In genomic region chr4:188657365-188657764, GRCh38 we compare ENCODE assay signal across 1 cellular context.
TF ChIP-seq lines count a peak whose summit lies in the region.

No MANE protein-coding gene starts in this region.

TF ChIP-seq in GM23338, 12 proteins besides CTCF, POLR2A, EP300 and RAD21:
- TF ChIP-seq POLR2AphosphoS5 (IDR thresholded peaks at IDR 0.05; ENCODE audit: low read depth) (no peak), CREB1 (CRISPR knock-in tag; IDR thresholded peaks at IDR 0.05; ENCODE audit: low read depth) (no peak), NANOG (IDR thresholded peaks at IDR 0.05; ENCODE audit: borderline replicate concordance) (no peak), ETS1 (IDR thresholded peaks at IDR 0.05) (no peak)
- TF ChIP-seq, protein P1, sequence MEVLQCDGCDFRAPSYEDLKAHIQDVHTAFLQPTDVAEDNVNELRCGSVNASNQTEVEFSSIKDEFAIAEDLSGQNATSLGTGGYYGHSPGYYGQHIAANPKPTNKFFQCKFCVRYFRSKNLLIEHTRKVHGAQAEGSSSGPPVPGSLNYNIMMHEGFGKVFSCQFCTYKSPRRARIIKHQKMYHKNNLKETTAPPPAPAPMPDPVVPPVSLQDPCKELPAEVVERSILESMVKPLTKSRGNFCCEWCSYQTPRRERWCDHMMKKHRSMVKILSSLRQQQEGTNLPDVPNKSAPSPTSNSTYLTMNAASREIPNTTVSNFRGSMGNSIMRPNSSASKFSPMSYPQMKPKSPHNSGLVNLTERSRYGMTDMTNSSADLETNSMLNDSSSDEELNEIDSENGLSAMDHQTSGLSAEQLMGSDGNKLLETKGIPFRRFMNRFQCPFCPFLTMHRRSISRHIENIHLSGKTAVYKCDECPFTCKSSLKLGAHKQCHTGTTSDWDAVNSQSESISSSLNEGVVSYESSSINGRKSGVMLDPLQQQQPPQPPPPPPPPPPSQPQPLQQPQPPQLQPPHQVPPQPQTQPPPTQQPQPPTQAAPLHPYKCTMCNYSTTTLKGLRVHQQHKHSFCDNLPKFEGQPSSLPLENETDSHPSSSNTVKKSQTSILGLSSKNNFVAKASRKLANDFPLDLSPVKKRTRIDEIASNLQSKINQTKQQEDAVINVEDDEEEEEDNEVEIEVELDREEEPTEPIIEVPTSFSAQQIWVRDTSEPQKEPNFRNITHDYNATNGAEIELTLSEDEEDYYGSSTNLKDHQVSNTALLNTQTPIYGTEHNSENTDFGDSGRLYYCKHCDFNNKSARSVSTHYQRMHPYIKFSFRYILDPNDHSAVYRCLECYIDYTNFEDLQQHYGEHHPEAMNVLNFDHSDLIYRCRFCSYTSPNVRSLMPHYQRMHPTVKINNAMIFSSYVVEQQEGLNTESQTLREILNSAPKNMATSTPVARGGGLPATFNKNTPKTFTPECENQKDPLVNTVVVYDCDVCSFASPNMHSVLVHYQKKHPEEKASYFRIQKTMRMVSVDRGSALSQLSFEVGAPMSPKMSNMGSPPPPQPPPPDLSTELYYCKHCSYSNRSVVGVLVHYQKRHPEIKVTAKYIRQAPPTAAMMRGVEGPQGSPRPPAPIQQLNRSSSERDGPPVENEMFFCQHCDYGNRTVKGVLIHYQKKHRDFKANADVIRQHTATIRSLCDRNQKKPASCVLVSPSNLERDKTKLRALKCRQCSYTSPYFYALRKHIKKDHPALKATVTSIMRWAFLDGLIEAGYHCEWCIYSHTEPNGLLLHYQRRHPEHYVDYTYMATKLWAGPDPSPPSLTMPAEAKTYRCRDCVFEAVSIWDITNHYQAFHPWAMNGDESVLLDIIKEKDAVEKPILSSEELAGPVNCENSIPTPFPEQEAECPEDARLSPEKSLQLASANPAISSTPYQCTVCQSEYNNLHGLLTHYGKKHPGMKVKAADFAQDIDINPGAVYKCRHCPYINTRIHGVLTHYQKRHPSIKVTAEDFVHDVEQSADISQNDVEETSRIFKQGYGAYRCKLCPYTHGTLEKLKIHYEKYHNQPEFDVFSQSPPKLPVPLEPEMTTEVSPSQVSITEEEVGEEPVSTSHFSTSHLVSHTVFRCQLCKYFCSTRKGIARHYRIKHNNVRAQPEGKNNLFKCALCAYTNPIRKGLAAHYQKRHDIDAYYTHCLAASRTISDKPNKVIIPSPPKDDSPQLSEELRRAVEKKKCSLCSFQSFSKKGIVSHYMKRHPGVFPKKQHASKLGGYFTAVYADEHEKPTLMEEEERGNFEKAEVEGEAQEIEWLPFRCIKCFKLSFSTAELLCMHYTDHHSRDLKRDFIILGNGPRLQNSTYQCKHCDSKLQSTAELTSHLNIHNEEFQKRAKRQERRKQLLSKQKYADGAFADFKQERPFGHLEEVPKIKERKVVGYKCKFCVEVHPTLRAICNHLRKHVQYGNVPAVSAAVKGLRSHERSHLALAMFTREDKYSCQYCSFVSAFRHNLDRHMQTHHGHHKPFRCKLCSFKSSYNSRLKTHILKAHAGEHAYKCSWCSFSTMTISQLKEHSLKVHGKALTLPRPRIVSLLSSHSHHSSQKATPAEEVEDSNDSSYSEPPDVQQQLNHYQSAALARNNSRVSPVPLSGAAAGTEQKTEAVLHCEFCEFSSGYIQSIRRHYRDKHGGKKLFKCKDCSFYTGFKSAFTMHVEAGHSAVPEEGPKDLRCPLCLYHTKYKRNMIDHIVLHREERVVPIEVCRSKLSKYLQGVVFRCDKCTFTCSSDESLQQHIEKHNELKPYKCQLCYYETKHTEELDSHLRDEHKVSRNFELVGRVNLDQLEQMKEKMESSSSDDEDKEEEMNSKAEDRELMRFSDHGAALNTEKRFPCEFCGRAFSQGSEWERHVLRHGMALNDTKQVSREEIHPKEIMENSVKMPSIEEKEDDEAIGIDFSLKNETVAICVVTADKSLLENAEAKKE (CRISPR knock-in tag; IDR thresholded peaks at IDR 0.05), result no peak
TF ChIP-seq in GM23338: peak in this region for 0.
